In genomic region chr18:5370332-5370731, GRCh38 we compare ENCODE assay signal across 1 cellular context.
A peak's percentile ranks its signal among the peaks of the same experiment; 100 is the strongest.
TF ChIP-seq lines count a peak whose summit lies in the region.

No MANE protein-coding gene starts in this region.

TF ChIP-seq in SK-N-SH, 30 proteins besides CTCF, POLR2A, EP300 and RAD21 (continued from another document):
- peak; percentile 88 for TF ChIP-seq REST (IDR thresholded peaks at IDR 0.05; ENCODE audit: low read depth, low read length)
